ENCODE assay signal across 23 cellular contexts in genomic region chr16:74019608-74020007, GRCh38.
"Had no signal": no experiment of that assay in that cellular context is flagged by ENCODE, and none has a peak within 500 bp of the region (broad histone marks: within the 10 kb centered on the region; RNA-seq: fewer than 3 reads in every experiment).

No MANE protein-coding gene starts in this region.

- H3K9me3 ChIP-seq: left ventricle myocardium inferior, testis, vagina had no signal

- H3K27me3 Mint-ChIP-seq: activated CD4-positive, alpha-beta T cell treated with anti-CD3 and anti-CD28 coated beads, Interleukin-2, amount 10 ng/mL, durations not matched to agents 7 days and 5 days; activated CD8-positive, alpha-beta memory T cell treated with anti-CD3 and anti-CD28 coated beads, Interleukin-2, amount 10 ng/mL, durations not matched to agents 7 days and 5 days; activated CD8-positive, alpha-beta T cell treated with anti-CD3 and anti-CD28 coated beads for 36 hours; activated naive CD4-positive, alpha-beta T cell treated with anti-CD3 and anti-CD28 coated beads, Interleukin-2, amount 10 ng/mL, durations not matched to agents 7 days and 5 days; type B pancreatic cell had no signal

- H3K4me3 ChIP-seq: heart left ventricle, left ventricle myocardium inferior, testis, vagina had no signal

- H3K36me3 ChIP-seq: heart left ventricle, left ventricle myocardium inferior, vagina had no signal

- H3K4me3 Mint-ChIP-seq: activated CD4-positive, alpha-beta T cell treated with anti-CD3 and anti-CD28 coated beads, Interleukin-2, amount 10 ng/mL, durations not matched to agents 7 days and 5 days; activated CD8-positive, alpha-beta memory T cell treated with anti-CD3 and anti-CD28 coated beads, Interleukin-2, amount 10 ng/mL, durations not matched to agents 7 days and 5 days; activated CD8-positive, alpha-beta T cell treated with anti-CD3 and anti-CD28 coated beads for 36 hours; activated naive CD4-positive, alpha-beta T cell treated with anti-CD3 and anti-CD28 coated beads, Interleukin-2, amount 10 ng/mL, durations not matched to agents 7 days and 5 days; brain; mesothelial cell of epicardium; naive thymus-derived CD8-positive, alpha-beta T cell; stimulated activated naive B cell treated with anti-CD40 and anti-IgM and Interleukin-4, amounts not matched to agents 10 μg/mL and 1 μg/mL and 100 μg/mL, for 72 hours; type B pancreatic cell had no signal

- H3K4me1 Mint-ChIP-seq: activated CD4-positive, alpha-beta T cell treated with anti-CD3 and anti-CD28 coated beads, Interleukin-2, amount 10 ng/mL, durations not matched to agents 7 days and 5 days; activated CD8-positive, alpha-beta memory T cell treated with anti-CD3 and anti-CD28 coated beads, Interleukin-2, amount 10 ng/mL, durations not matched to agents 7 days and 5 days; activated naive CD4-positive, alpha-beta T cell treated with anti-CD3 and anti-CD28 coated beads, Interleukin-2, amount 10 ng/mL, durations not matched to agents 7 days and 5 days; naive thymus-derived CD8-positive, alpha-beta T cell; stimulated activated naive B cell treated with anti-CD40 and anti-IgM and Interleukin-4, amounts not matched to agents 10 μg/mL and 1 μg/mL and 100 μg/mL, for 72 hours had no signal

- ATAC-seq: activated CD8-positive, alpha-beta memory T cell treated with anti-CD3 and anti-CD28 coated beads, Interleukin-2, amount 10 ng/mL, durations not matched to agents 7 days and 5 days; activated CD8-positive, alpha-beta T cell treated with anti-CD3 and anti-CD28 coated beads for 36 hours; heart left ventricle; naive thymus-derived CD8-positive, alpha-beta T cell; stimulated activated naive B cell treated with anti-CD40 and anti-IgM and Interleukin-4, amounts not matched to agents 10 μg/mL and 1 μg/mL and 100 μg/mL, for 72 hours had no signal

- H3K4me1 ChIP-seq: heart left ventricle, left ventricle myocardium inferior, testis, vagina had no signal

- H3K27ac ChIP-seq: heart left ventricle, left ventricle myocardium inferior, testis, vagina, VCaP had no signal

- H3K9me3 Mint-ChIP-seq: activated CD4-positive, alpha-beta T cell treated with anti-CD3 and anti-CD28 coated beads, Interleukin-2, amount 10 ng/mL, durations not matched to agents 7 days and 5 days; activated CD8-positive, alpha-beta T cell treated with anti-CD3 and anti-CD28 coated beads for 36 hours; type B pancreatic cell had no signal

- H3K36me3 Mint-ChIP-seq: activated CD8-positive, alpha-beta memory T cell treated with anti-CD3 and anti-CD28 coated beads, Interleukin-2, amount 10 ng/mL, durations not matched to agents 7 days and 5 days; activated naive CD4-positive, alpha-beta T cell treated with anti-CD3 and anti-CD28 coated beads, Interleukin-2, amount 10 ng/mL, durations not matched to agents 7 days and 5 days; mesothelial cell of epicardium; naive thymus-derived CD8-positive, alpha-beta T cell; type B pancreatic cell had no signal

- H3K27me3 ChIP-seq: testis, vagina had no signal

- DNase-seq: activated CD4-positive, alpha-beta T cell treated with anti-CD3 and anti-CD28 coated beads, Interleukin-2, amount 10 ng/mL, durations not matched to agents 7 days and 5 days; activated CD4-positive, CD25-positive, alpha-beta regulatory T cell treated with anti-CD3 and anti-CD28 coated beads, Interleukin-2, amount 50 U/mL, for 72 hours; activated CD8-positive, alpha-beta memory T cell treated with anti-CD3 and anti-CD28 coated beads, Interleukin-2, amount 10 ng/mL, durations not matched to agents 7 days and 5 days; activated CD8-positive, alpha-beta T cell treated with anti-CD3 and anti-CD28 coated beads for 36 hours; activated effector memory CD4-positive, alpha-beta T cell treated with anti-CD3 and anti-CD28 coated beads, Interleukin-2, amount 50 U/mL, for 16 hours; activated naive CD4-positive, alpha-beta T cell treated with anti-CD3 and anti-CD28 coated beads, Interleukin-2, amount 10 ng/mL, durations not matched to agents 7 days and 5 days; activated T-cell treated with anti-CD3 and anti-CD28 coated beads for 4 hours; aorta; heart left ventricle; kidney; left ventricle myocardium inferior; naive thymus-derived CD8-positive, alpha-beta T cell; retina; stimulated activated CD4-positive, alpha-beta T cell treated with anti-CD3 and anti-CD28 coated beads, Interleukin-2, amount 100 ng/mL, for 48 hours; stimulated activated CD8-positive, alpha-beta memory T cell treated with anti-CD3 and anti-CD28 coated beads, Interleukin-4, amount 100 ng/mL, for 48 hours; stimulated activated naive B cell treated with anti-CD40 and anti-IgM and Interleukin-4, amounts not matched to agents 10 μg/mL and 1 μg/mL and 100 μg/mL, for 72 hours; testis had no signal

- H3K27ac Mint-ChIP-seq: activated CD4-positive, alpha-beta T cell treated with anti-CD3 and anti-CD28 coated beads, Interleukin-2, amount 10 ng/mL, durations not matched to agents 7 days and 5 days; activated CD8-positive, alpha-beta memory T cell treated with anti-CD3 and anti-CD28 coated beads, Interleukin-2, amount 10 ng/mL, durations not matched to agents 7 days and 5 days; activated CD8-positive, alpha-beta T cell treated with anti-CD3 and anti-CD28 coated beads for 36 hours; activated naive CD4-positive, alpha-beta T cell treated with anti-CD3 and anti-CD28 coated beads, Interleukin-2, amount 10 ng/mL, durations not matched to agents 7 days and 5 days; mesothelial cell of epicardium; naive thymus-derived CD8-positive, alpha-beta T cell; progenitor cell of endocrine pancreas; stimulated activated naive B cell treated with anti-CD40 and anti-IgM and Interleukin-4, amounts not matched to agents 10 μg/mL and 1 μg/mL and 100 μg/mL, for 72 hours; type B pancreatic cell had no signal
